ENCODE assay signal across 13 cellular contexts in the genomic region with DNA sequence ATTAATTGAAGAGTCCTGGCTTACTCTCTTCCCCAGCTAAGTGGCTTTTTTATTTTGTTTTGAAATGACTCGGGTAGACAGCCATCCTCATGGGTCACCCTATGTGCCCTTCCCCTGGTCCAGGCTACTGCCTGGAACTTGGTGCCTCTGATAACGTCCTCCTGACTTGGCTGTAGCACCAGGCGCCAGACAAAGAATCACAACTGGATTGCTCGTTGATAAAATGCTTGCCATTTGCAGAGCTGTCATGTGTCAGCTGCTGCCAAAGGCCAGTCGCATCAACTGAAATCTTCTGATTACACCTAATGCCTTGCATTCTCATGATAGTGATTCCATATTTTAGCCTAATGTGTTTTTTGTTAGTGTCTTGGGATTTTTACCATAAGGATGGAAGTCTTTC. TPM values are rescaled to one million over a fixed set of nuclear protein-coding genes. Genes with fewer than 3 reads are reported as not detected.
DNase-seq lines count a peak whose midpoint lies in the region; ATAC-seq and TF ChIP-seq lines count a peak whose summit lies in the region.
"Had no signal": no experiment of that assay in that cellular context is flagged by ENCODE, and none has a peak within 500 bp of the region (broad histone marks: within the 10 kb centered on the region; RNA-seq: fewer than 3 reads in every experiment).

No MANE protein-coding gene starts in this region.

- H3K4me3 ChIP-seq in adipocyte (ENCODE audit: low read length) (peak overlapping the region; percentile 70), cardiac muscle cell (no peak overlapping the region), upper lobe of right lung (no peak overlapping the region), MM.1S (ENCODE audit: low read length) (no peak overlapping the region)

- POLR2A ChIA-PET in WTC11 (lab: Charles Lee), result no interaction called here

- H3K27ac ChIP-seq in cardiac muscle cell (peak overlapping the region; percentile 56), upper lobe of right lung (peak overlapping the region; percentile 72), MM.1S (ENCODE audit: low read length) (no peak overlapping the region)

- no peak overlapping the region for H3K4me3 Mint-ChIP-seq in nephron
- no peak overlapping the region for H3K4me3 Mint-ChIP-seq in WTC11
- H3K4me3 Mint-ChIP-seq: activated CD4-positive, alpha-beta T cell treated with anti-CD3 and anti-CD28 coated beads, Interleukin-2, amount 10 ng/mL, durations not matched to agents 24 days and 14 days had no signal

- H3K4me2 ChIP-seq in MM.1S (ENCODE audit: low read depth, low read length), result no peak overlapping the region

- H3K27ac Mint-ChIP-seq in nephron (peak overlapping the region; percentile 90 to 93 (median 91)), WTC11 (no peak overlapping the region)
- H3K27ac Mint-ChIP-seq: activated CD4-positive, alpha-beta T cell treated with anti-CD3 and anti-CD28 coated beads, Interleukin-2, amount 10 ng/mL, durations not matched to agents 24 days and 14 days had no signal

- ATAC-seq in upper lobe of right lung (peak; percentile 39), HG03139 (IDR thresholded peaks at IDR 0.05; ENCODE audit: unreplicated experiment) (no peak), WTC11 (no peak)

- no peaks in the 10 kb centered on the region for H3F3A ChIP-seq in MM.1S (ENCODE audit: insufficient read depth, low read length)

- TF ChIP-seq CTCF in cardiac muscle cell (IDR thresholded peaks at IDR 0.05; ENCODE audit: low read depth, low read length) (no peak), nephron (IDR thresholded peaks at IDR 0.05; ENCODE audit: unreplicated experiment in 3 of 3) (no peak), upper lobe of right lung (IDR thresholded peaks at IDR 0.05) (no peak), MM.1S (IDR thresholded peaks at IDR 0.05; ENCODE audit: low read length) (no peak), WTC11 (IDR thresholded peaks at IDR 0.05) (no peak)

- H3K36me3 Mint-ChIP-seq in nephron (ENCODE audit: low read depth) (no peaks in the 10 kb centered on the region), WTC11 (no peaks in the 10 kb centered on the region)

- H3K9me3 Mint-ChIP-seq in nephron, result no peaks in the 10 kb centered on the region
- H3K9me3 Mint-ChIP-seq in WTC11, result no peaks in the 10 kb centered on the region
- H3K9me3 Mint-ChIP-seq: activated CD4-positive, alpha-beta T cell treated with anti-CD3 and anti-CD28 coated beads, Interleukin-2, amount 10 ng/mL, durations not matched to agents 24 days and 14 days had no signal

- H3K9me3 ChIP-seq in adipocyte (ENCODE audit: control insufficient read depth, low read length), result no peaks in the 10 kb centered on the region
- no peaks in the 10 kb centered on the region for H3K9me3 ChIP-seq in cardiac muscle cell (ENCODE audit: low read depth)
- H3K9me3 ChIP-seq in upper lobe of right lung, result no peaks in the 10 kb centered on the region
- no peaks in the 10 kb centered on the region for H3K9me3 ChIP-seq in MM.1S (replicated peaks; ENCODE audit: insufficient read depth, low read length)

- H2AFZ ChIP-seq in MM.1S (ENCODE audit: low read length), result no peak overlapping the region

- H3K79me2 ChIP-seq in MM.1S (ENCODE audit: low read length), result no peaks in the 10 kb centered on the region

- no peaks in the 10 kb centered on the region for H4K20me1 ChIP-seq in MM.1S (ENCODE audit: insufficient read depth, low read length)

- intact Hi-C loops in upper lobe of right lung (cut with DNase I), result no loop called here

- peaks cover 54% of the 10 kb centered on the region for H3K4me1 ChIP-seq in adipocyte (ENCODE audit: control insufficient read depth, insufficient read depth, low read length)
- peaks cover 48% of the 10 kb centered on the region for H3K4me1 ChIP-seq in cardiac muscle cell (ENCODE audit: low read depth)
- H3K4me1 ChIP-seq in upper lobe of right lung, result peaks cover 30% of the 10 kb centered on the region
- no peaks in the 10 kb centered on the region for H3K4me1 ChIP-seq in MM.1S (ENCODE audit: low read length)

- no peaks in the 10 kb centered on the region for H3K9me2 ChIP-seq in MM.1S (replicated peaks; ENCODE audit: insufficient read depth, low read length)

- no peak for DNase-seq in adipocyte (ENCODE audit: low read depth)
- peak in 1 of 2 donors; percentile 39 for DNase-seq in cardiac muscle cell (ENCODE audit: low read depth in 1 of 2, low spot score in 1 of 2)
- no peak for DNase-seq in upper lobe of right lung
- DNase-seq in MM.1S, result no peak
- no peak for DNase-seq in WTC11 (ENCODE audit: low spot score)
- DNase-seq: activated CD4-positive, alpha-beta T cell treated with anti-CD3 and anti-CD28 coated beads, Interleukin-2, amount 10 ng/mL, durations not matched to agents 24 days and 14 days; activated effector memory CD4-positive, alpha-beta T cell treated with anti-CD3 and anti-CD28 coated beads, Interleukin-2, amount 50 U/mL, for 16 hours; DMS79; foreskin melanocyte; MV-4-11; NCI-H524 had no signal

- CTCF ChIA-PET in WTC11 (lab: Charles Lee), result interaction anchor here (1.6 kb wide), 1 partner anchor 9 kb away, joined by 3 read pairs; no protein-coding TSS in a partner anchor

- H3K4me1 Mint-ChIP-seq in nephron (peaks cover 54% of the 10 kb centered on the region), WTC11 (0 out of 2 replicates have a peak, but pooled peaks cover 4% of the 10 kb centered on the region)
- H3K4me1 Mint-ChIP-seq: activated CD4-positive, alpha-beta T cell treated with anti-CD3 and anti-CD28 coated beads, Interleukin-2, amount 10 ng/mL, durations not matched to agents 24 days and 14 days had no signal

- H3K27me3 ChIP-seq in adipocyte (replicated peaks; ENCODE audit: control insufficient read depth, insufficient read depth, low read length) (no peaks in the 10 kb centered on the region), cardiac muscle cell (no peaks in the 10 kb centered on the region), upper lobe of right lung (no peaks in the 10 kb centered on the region), MM.1S (replicated peaks; ENCODE audit: insufficient read depth, low read length) (no peaks in the 10 kb centered on the region)

- no peaks in the 10 kb centered on the region for H3K36me3 ChIP-seq in adipocyte (ENCODE audit: control insufficient read depth, insufficient read depth, low read length, severe bottlenecking)
- H3K36me3 ChIP-seq in cardiac muscle cell, result no peaks in the 10 kb centered on the region
- H3K36me3 ChIP-seq in upper lobe of right lung, result no peaks in the 10 kb centered on the region
- no peaks in the 10 kb centered on the region for H3K36me3 ChIP-seq in MM.1S (replicated peaks; ENCODE audit: insufficient read depth, low read length)

- H3K9ac ChIP-seq in adipocyte (ENCODE audit: low read length) (peak overlapping the region; percentile 50), MM.1S (ENCODE audit: low read length) (no peak overlapping the region)

- H3K27me3 Mint-ChIP-seq in nephron (ENCODE audit: low read depth), result peaks cover 12% of the 10 kb centered on the region
- no peaks in the 10 kb centered on the region for H3K27me3 Mint-ChIP-seq in WTC11 (ENCODE audit: low read depth)

TF ChIP-seq in WTC11, 78 proteins besides CTCF, POLR2A, EP300 and RAD21 (continues in another document):
- no peak for TF ChIP-seq CREM (CRISPR knock-in tag; IDR thresholded peaks at IDR 0.05)
- TF ChIP-seq ELF4 (CRISPR knock-in tag; IDR thresholded peaks at IDR 0.05; ENCODE audit: low read depth), result no peak
- TF ChIP-seq TEAD1 (CRISPR knock-in tag; IDR thresholded peaks at IDR 0.05), result no peak
- no peak for TF ChIP-seq ZNF138 (CRISPR knock-in tag; conservative IDR thresholded peaks at IDR 0.05)
- TF ChIP-seq CREB1 (CRISPR knock-in tag; IDR thresholded peaks at IDR 0.05), result no peak
- TF ChIP-seq GTF2I (CRISPR knock-in tag; conservative IDR thresholded peaks at IDR 0.05), result no peak
- TF ChIP-seq, protein P1, sequence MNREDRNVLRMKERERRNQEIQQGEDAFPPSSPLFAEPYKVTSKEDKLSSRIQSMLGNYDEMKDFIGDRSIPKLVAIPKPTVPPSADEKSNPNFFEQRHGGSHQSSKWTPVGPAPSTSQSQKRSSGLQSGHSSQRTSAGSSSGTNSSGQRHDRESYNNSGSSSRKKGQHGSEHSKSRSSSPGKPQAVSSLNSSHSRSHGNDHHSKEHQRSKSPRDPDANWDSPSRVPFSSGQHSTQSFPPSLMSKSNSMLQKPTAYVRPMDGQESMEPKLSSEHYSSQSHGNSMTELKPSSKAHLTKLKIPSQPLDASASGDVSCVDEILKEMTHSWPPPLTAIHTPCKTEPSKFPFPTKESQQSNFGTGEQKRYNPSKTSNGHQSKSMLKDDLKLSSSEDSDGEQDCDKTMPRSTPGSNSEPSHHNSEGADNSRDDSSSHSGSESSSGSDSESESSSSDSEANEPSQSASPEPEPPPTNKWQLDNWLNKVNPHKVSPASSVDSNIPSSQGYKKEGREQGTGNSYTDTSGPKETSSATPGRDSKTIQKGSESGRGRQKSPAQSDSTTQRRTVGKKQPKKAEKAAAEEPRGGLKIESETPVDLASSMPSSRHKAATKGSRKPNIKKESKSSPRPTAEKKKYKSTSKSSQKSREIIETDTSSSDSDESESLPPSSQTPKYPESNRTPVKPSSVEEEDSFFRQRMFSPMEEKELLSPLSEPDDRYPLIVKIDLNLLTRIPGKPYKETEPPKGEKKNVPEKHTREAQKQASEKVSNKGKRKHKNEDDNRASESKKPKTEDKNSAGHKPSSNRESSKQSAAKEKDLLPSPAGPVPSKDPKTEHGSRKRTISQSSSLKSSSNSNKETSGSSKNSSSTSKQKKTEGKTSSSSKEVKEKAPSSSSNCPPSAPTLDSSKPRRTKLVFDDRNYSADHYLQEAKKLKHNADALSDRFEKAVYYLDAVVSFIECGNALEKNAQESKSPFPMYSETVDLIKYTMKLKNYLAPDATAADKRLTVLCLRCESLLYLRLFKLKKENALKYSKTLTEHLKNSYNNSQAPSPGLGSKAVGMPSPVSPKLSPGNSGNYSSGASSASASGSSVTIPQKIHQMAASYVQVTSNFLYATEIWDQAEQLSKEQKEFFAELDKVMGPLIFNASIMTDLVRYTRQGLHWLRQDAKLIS (CRISPR knock-in tag; IDR thresholded peaks at IDR 0.05; ENCODE audit: borderline replicate concordance), result no peak
- TF ChIP-seq, protein P2, sequence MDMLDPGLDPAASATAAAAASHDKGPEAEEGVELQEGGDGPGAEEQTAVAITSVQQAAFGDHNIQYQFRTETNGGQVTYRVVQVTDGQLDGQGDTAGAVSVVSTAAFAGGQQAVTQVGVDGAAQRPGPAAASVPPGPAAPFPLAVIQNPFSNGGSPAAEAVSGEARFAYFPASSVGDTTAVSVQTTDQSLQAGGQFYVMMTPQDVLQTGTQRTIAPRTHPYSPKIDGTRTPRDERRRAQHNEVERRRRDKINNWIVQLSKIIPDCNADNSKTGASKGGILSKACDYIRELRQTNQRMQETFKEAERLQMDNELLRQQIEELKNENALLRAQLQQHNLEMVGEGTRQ (CRISPR knock-in tag; IDR thresholded peaks at IDR 0.05), result no peak
- no peak for TF ChIP-seq ZNF423 (CRISPR knock-in tag; IDR thresholded peaks at IDR 0.05)
- no peak for TF ChIP-seq GRHL2 (CRISPR knock-in tag; IDR thresholded peaks at IDR 0.05; ENCODE audit: insufficient replicate concordance, severe bottlenecking)
- no peak for TF ChIP-seq TP53 (CRISPR knock-in tag; IDR thresholded peaks at IDR 0.05)
- TF ChIP-seq IRF2 (CRISPR knock-in tag; IDR thresholded peaks at IDR 0.05; ENCODE audit: borderline replicate concordance, low read depth), result no peak

RNA-seq across cellular contexts. Expression of a gene that starts 27.4 kb away (rescaled TPM):
- total RNA-seq in cardiac muscle cell (96.1 and 148 TPM in 2 replicates), upper lobe of right lung (144 TPM), WTC11 (2021) (54.9 to 62.1 TPM (median 57.2 TPM) in 3 replicates)
- 105 and 155 TPM in 2 replicates for polyA plus RNA-seq in cardiac muscle cell
